1 cellular context compared by ENCODE assay signal in genomic region chr19:18156841-18157464, GRCh38.
TF ChIP-seq lines count a peak whose summit lies in the region.

No MANE protein-coding gene starts in this region.

TF ChIP-seq in K562, 482 proteins besides CTCF, POLR2A, EP300 and RAD21 (continued from another document):
- TF ChIP-seq, protein P1, sequence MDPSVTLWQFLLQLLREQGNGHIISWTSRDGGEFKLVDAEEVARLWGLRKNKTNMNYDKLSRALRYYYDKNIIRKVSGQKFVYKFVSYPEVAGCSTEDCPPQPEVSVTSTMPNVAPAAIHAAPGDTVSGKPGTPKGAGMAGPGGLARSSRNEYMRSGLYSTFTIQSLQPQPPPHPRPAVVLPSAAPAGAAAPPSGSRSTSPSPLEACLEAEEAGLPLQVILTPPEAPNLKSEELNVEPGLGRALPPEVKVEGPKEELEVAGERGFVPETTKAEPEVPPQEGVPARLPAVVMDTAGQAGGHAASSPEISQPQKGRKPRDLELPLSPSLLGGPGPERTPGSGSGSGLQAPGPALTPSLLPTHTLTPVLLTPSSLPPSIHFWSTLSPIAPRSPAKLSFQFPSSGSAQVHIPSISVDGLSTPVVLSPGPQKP (CRISPR knock-in tag; IDR thresholded peaks at IDR 0.05) = no peak
- TF ChIP-seq KLF10 (CRISPR knock-in tag; IDR thresholded peaks at IDR 0.05) (no peak), ARID3A (IDR thresholded peaks at IDR 0.05; ENCODE audit: borderline replicate concordance, low read depth, low read length) (no peak), MTA1 (IDR thresholded peaks at IDR 0.05; ENCODE audit: borderline replicate concordance) (no peak), ZNF263 (CRISPR knock-in tag; IDR thresholded peaks at IDR 0.05; ENCODE audit: borderline replicate concordance) (peak; percentile 66), CREB3 (tag; conservative IDR thresholded peaks at IDR 0.05; ENCODE audit: low read depth) (0 out of 2 replicates have a peak, but pooled peaks have one; percentile 43), TBL1XR1 (IDR thresholded peaks at IDR 0.05; ENCODE audit: low read length in 2 of 2) (peak in 1 of 2 experiments; percentile 36; a peak in 1 of 4 replicates), NKRF (IDR thresholded peaks at IDR 0.05; ENCODE audit: borderline replicate concordance) (peak; percentile 83; the same call in 1 of the 2 replicates)
